Comparison of ENCODE assay signal across 8 cellular contexts in the genomic region with DNA sequence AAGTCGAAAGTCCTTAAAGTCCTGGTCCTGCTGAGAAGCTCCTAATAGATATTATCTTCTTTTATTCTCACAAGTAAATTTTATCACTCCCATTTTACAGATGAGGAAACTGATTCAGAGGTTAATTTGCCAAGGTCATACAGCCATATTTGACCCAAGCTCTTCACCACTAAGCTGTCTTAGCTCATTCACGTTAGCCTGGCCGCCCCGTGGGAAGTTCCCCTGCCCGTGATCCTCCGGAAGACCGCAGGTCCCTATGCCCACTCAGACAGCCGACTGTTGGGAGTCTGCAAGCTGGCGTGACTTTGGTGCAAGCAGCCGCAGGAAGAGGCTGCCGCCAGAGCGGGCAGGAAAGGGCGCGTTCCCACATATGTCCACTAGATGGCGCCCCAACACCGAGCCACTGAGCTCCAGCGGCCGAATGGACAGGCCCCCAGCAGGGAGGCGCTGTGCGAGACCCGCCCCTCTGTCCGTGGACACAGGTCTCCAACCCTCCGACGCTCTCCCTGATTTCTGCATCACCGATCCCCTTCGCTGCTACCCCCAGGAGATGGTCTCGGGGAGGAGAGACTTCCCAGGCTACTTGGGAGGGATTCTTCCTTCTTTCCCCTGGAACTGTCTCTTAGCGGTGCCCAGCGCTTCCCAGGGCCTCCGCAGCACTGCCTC. TPM values are rescaled to one million over a fixed set of nuclear protein-coding genes. Genes with fewer than 3 reads are reported as not detected.
DNase-seq lines count a peak whose midpoint lies in the region; ATAC-seq and TF ChIP-seq lines count a peak whose summit lies in the region.

No MANE protein-coding gene starts in this region.

- intact Hi-C loops in right lobe of liver (cut with DNase I): loop anchor here in 1 of 2 donors (5.0 kb wide), 1 partner anchor 190 kb away; no protein-coding TSS in a partner anchor

- H3K27ac ChIP-seq in right lobe of liver: no peak overlapping the region

- peaks cover 0 to 8% (median 0%) of the 10 kb centered on the region in 4 donors for H3K4me1 ChIP-seq in right lobe of liver

- DNase-seq in AML-193 (lab: John Stamatoyannopoulos, UW) (peak; percentile 64 to 72), NCI-H526 (lab: John Stamatoyannopoulos, UW) (peak; percentile 69 to 87), dermis blood vessel endothelial cell (peak; percentile 90), right lobe of liver (peak; percentile 86 to 91 (median 87))
- peak; percentile 74 to 80 for DNase-seq in activated CD4-positive, alpha-beta T cell treated with anti-CD3 and anti-CD28 coated beads, Interleukin-2, amount 50 U/mL, for 4 hours
- DNase-seq in stimulated activated CD4-positive, alpha-beta T cell treated with anti-CD3 and anti-CD28 coated beads, Interleukin-4, amount 100 ng/mL, for 1 hour: peak; percentile 86

- peak overlapping the region; percentile 5 to 26 (median 25) for H3K4me3 ChIP-seq in right lobe of liver

- peak; percentile 98 to 100 (median 99) for TF ChIP-seq CTCF in right lobe of liver (IDR thresholded peaks at IDR 0.05)

- H3K27me3 ChIP-seq in right lobe of liver: no peaks in the 10 kb centered on the region

- no peaks in the 10 kb centered on the region for H3K9me3 ChIP-seq in right lobe of liver

- ATAC-seq in GM18873 (IDR thresholded peaks at IDR 0.05; ENCODE audit: low FRiP score, unreplicated experiment) (peak; percentile 75), HG03139 (IDR thresholded peaks at IDR 0.05; ENCODE audit: unreplicated experiment) (peak; percentile 91), right lobe of liver (peak; percentile 98 to 100 (median 100))

- H3K36me3 ChIP-seq in right lobe of liver: no peaks in the 10 kb centered on the region

- TF ChIP-seq POLR2A in right lobe of liver (IDR thresholded peaks at IDR 0.05): no peak

- WGBS in right lobe of liver (ENCODE audit: insufficient coverage, low coverage, low lambda C conversion rate, missing lambda C conversion rate): 8% methylated on average over 13 of the region's 30 CpGs

RNA-seq across cellular contexts. Expression of a gene that starts 10.0 kb away (rescaled TPM):
- total RNA-seq in dermis blood vessel endothelial cell (46.1 and 65.8 TPM in 2 replicates), right lobe of liver (1 to 10 TPM; 1.4 to 6.0 (median 3.7) TPM)

RNA-seq across cellular contexts. Expression of a gene that starts 40.8 kb away (rescaled TPM):
- total RNA-seq in dermis blood vessel endothelial cell (20.9 and 24.0 TPM in 2 replicates), right lobe of liver (1 to 10 TPM in 5 of 6 experiments, under 1 TPM in 1; 0.77 to 6.4 (median 3.3) TPM)

RNA-seq across cellular contexts. Expression of a gene that starts 55.2 kb away (rescaled TPM):
- total RNA-seq in dermis blood vessel endothelial cell: 3.9 and 9.9 TPM in 2 replicates
- 1 to 10 TPM in 4 of 6 experiments, under 1 TPM in 2; 0.53 to 2.6 (median 1.2) TPM for total RNA-seq in right lobe of liver

RNA-seq across cellular contexts. Expression of a gene that starts 55.4 kb away (rescaled TPM):
- total RNA-seq in dermis blood vessel endothelial cell (43.7 and 45.0 TPM in 2 replicates), right lobe of liver (10 to 100 TPM; 18.2 to 26.5 (median 23.3) TPM)
